In genomic region chr6:31958741-31959739, GRCh38 we compare ENCODE assay signal across 8 cellular contexts. TPM values are rescaled to one million over a fixed set of nuclear protein-coding genes. Genes with fewer than 3 reads are reported as not detected.
DNase-seq lines count a peak whose midpoint lies in the region; ATAC-seq, FAIRE-seq and TF ChIP-seq lines count a peak whose summit lies in the region.

Gene NELFE, minus strand, starts transcription at chr6:31958971. Its CDS starts 525 bp downstream, at chr6:31958446.
Gene SKIC2, plus strand, starts transcription at chr6:31959175. Its CDS starts 18 bp downstream, at chr6:31959193.

- TF ChIP-seq CTCF in 22Rv1 (IDR thresholded peaks at IDR 0.05) (no peak), body of pancreas (IDR thresholded peaks at IDR 0.05) (peak in 1 of 7 experiments; percentile 17), sigmoid colon (IDR thresholded peaks at IDR 0.05) (no peak)

- H3K9me3 ChIP-seq in body of pancreas (no peaks in the 10 kb centered on the region), sigmoid colon (no peaks in the 10 kb centered on the region)

- DNase-seq in NCI-H2107 treated with DMSO at 0.1 percent for 48 hours (lab: John Stamatoyannopoulos, UW; ENCODE audit: unreplicated experiment) (peak; percentile 64), body of pancreas (peak; percentile 98 to 99 (median 98)), iPS DF 19.7 (ENCODE audit: low read depth, low spot score) (peak; percentile 94), sigmoid colon (peak; percentile 99)

- ATAC-seq in GM18520 (IDR thresholded peaks at IDR 0.05; ENCODE audit: unreplicated experiment), result peak; percentile 97
- ATAC-seq in HG03064 (IDR thresholded peaks at IDR 0.05; ENCODE audit: low read depth, unreplicated experiment), result peak; percentile 96
- peak; percentile 99 for ATAC-seq in body of pancreas

- peaks cover 6 to 26% of the 10 kb centered on the region in 2 donors for H3K36me3 ChIP-seq in body of pancreas (replicated peaks in 1 of 2; ENCODE audit: insufficient read depth in 1 of 2, low read depth in 2 of 2)
- H3K36me3 ChIP-seq in sigmoid colon, result peaks cover 43 to 68% (median 54%) of the 10 kb centered on the region in 4 donors

- 1% methylated on average over 23 to 59 of the region's 59 CpGs for WGBS in body of pancreas, 2 donors
- 0 to 1% methylated on average over 59 of the region's 59 CpGs for WGBS in sigmoid colon, 2 donors

- H3K27me3 ChIP-seq in body of pancreas (no peaks in the 10 kb centered on the region), sigmoid colon (no peaks in the 10 kb centered on the region)

- intact Hi-C loops in body of pancreas (cut with DNase I) (no loop called here), sigmoid colon (cut with DNase I) (loop anchor here (1.0 to 10.0 kb wide), 4 partner anchors 12 to 414 kb away; partner anchors contain the start of genes ATP6V1G2, DDX39B, NFKBIL1 and ZBTB12)

- H3K4me1 ChIP-seq in body of pancreas (peaks cover 22% of the 10 kb centered on the region), sigmoid colon (peaks cover 0 to 25% (median 22%) of the 10 kb centered on the region in 4 donors)

- H3K4me3 ChIP-seq in body of pancreas (peak within 1 kb of the TSS; percentile 43 to 89), sigmoid colon (peak within 1 kb of the TSS; percentile 65 to 92 (median 83))

- FAIRE-seq in TTC549 (lab: Jason Lieb, UNC), result peak; percentile 47

- peak within 1 kb of the TSS; percentile 72 for H3K27ac ChIP-seq in 22Rv1
- peak within 1 kb of the TSS; percentile 54 to 88 (median 75) for H3K27ac ChIP-seq in body of pancreas
- peak within 1 kb of the TSS; percentile 77 to 91 (median 88) for H3K27ac ChIP-seq in sigmoid colon

- TF ChIP-seq POLR2A in body of pancreas (IDR thresholded peaks at IDR 0.05) (peak; percentile 38 to 81 (median 79)), sigmoid colon (IDR thresholded peaks at IDR 0.05) (peak; percentile 46 to 52)

- TF ChIP-seq EP300 in sigmoid colon (IDR thresholded peaks at IDR 0.05), result peak in 1 of 4 donors; percentile 48

RNA-seq across cellular contexts. Expression of gene NELFE, which starts in this region (rescaled TPM):
- 10 to 100 TPM; 38.9 to 39.9 TPM for total RNA-seq in body of pancreas
- 10 to 100 TPM; 60.1 to 96.9 (median 75.8) TPM for total RNA-seq in sigmoid colon
- polyA plus RNA-seq in sigmoid colon, result 10 to 100 TPM; 52.5 to 73.5 (median 58.9) TPM

RNA-seq across cellular contexts. Expression of gene SKIC2, which starts in this region (rescaled TPM):
- total RNA-seq in body of pancreas, result 10 to 100 TPM; 30.9 to 52.1 TPM
- 10 to 100 TPM; 22.1 to 73.4 (median 33.4) TPM for total RNA-seq in sigmoid colon
- polyA plus RNA-seq in sigmoid colon, result 10 to 100 TPM; 25.0 to 68.2 (median 30.6) TPM

Comparison
In these comparisons a context has a peak if more than half of its experiments do, and no peak if none do; other contexts are left out.
1. Peak in every context shown above with its lines: DNase-seq, ATAC-seq, H3K4me3 ChIP-seq and H3K27ac ChIP-seq.